ENCODE assay signal across 34 cellular contexts in genomic region chr18:36325846-36326245, GRCh38. TPM values are rescaled to one million over a fixed set of nuclear protein-coding genes. Genes with fewer than 3 reads are reported as not detected.
"Had no signal": no experiment of that assay in that cellular context is flagged by ENCODE, and none has a peak within 500 bp of the region (broad histone marks: within the 10 kb centered on the region; RNA-seq: fewer than 3 reads in every experiment).

No MANE protein-coding gene starts in this region.

- H3K27me3 ChIP-seq: brain microvascular endothelial cell, MG63, Peyer's patch had no signal

- H3K4me3 ChIP-seq: MG63, Peyer's patch had no signal

- H3K27ac ChIP-seq: brain microvascular endothelial cell, Peyer's patch, WERI-Rb-1 had no signal

- H3K9me3 ChIP-seq: MG63, Peyer's patch had no signal

- H3K36me3 ChIP-seq: brain microvascular endothelial cell, MG63, Peyer's patch, WERI-Rb-1 had no signal

- H3K4me1 ChIP-seq: Peyer's patch had no signal

- ATAC-seq: activated CD8-positive, alpha-beta memory T cell treated with anti-CD3 and anti-CD28 coated beads, Interleukin-2, amount 10 ng/mL, durations not matched to agents 7 days and 5 days; activated naive CD8-positive, alpha-beta T cell treated with anti-CD3 and anti-CD28 coated beads, Interleukin-2, amount 50 U/mL, for 24 hours; PC-3 had no signal

- DNase-seq: activated CD4-positive, alpha-beta memory T cell treated with anti-CD3 and anti-CD28 coated beads, Interleukin-2, amount 10 ng/mL, durations not matched to agents 7 days and 5 days; activated CD4-positive, alpha-beta T cell treated with anti-CD3 and anti-CD28 coated beads for 1 hour; activated CD4-positive, alpha-beta T cell treated with anti-CD3 and anti-CD28 coated beads for 48 hours; activated CD4-positive, CD25-positive, alpha-beta regulatory T cell; activated CD8-positive, alpha-beta memory T cell treated with anti-CD3 and anti-CD28 coated beads for 24 hours; activated CD8-positive, alpha-beta memory T cell treated with anti-CD3 and anti-CD28 coated beads, Interleukin-2, amount 10 ng/mL, durations not matched to agents 7 days and 5 days; activated CD8-positive, alpha-beta memory T cell treated with anti-CD3 and anti-CD28 coated beads, Interleukin-2, amount 50 U/mL, for 48 hours; activated effector memory CD4-positive, alpha-beta T cell treated with Interleukin-2 at 50 U/mL for 16 hours; activated naive CD4-positive, alpha-beta T cell treated with anti-CD3 and anti-CD28 coated beads, Interleukin-2, amount 10 ng/mL, durations not matched to agents 7 days and 5 days; activated naive CD8-positive, alpha-beta T cell treated with anti-CD3 and anti-CD28 coated beads, Interleukin-2, amount 50 U/mL, for 24 hours; activated T-cell treated with anti-CD3 and anti-CD28 coated beads, Interleukin-2, amount 50 U/mL, for 48 hours; anterior cingulate cortex; brain microvascular endothelial cell; Karpas-422; KBM-7; MG63; NCI-H1048; NCI-H1105 treated with DMSO at 0.1 percent for 48 hours; NCI-H1436; NCI-H1694; NCI-H2029; NCI-H345; NCI-H524 treated with DMSO at 0.1 percent for 48 hours; NCI-H748 treated with DMSO at 0.1 percent for 48 hours; NK-92 treated with Interleukin-12 subunit alpha and Interleukin-12 subunit beta, amount 100 ng/mL, for 24 hours; PC-3; Peyer's patch; RPMI8226; SW 1271; T-helper 1 cell; T-helper 2 cell; T-helper 9 cell; WERI-Rb-1 had no signal

RNA-seq across cellular contexts. Expression of gene FHOD3, which starts 28.3 kb away (rescaled TPM):
- total RNA-seq: activated CD4-positive, alpha-beta memory T cell treated with anti-CD3 and anti-CD28 coated beads, Interleukin-2, amount 10 ng/mL, durations not matched to agents 7 days and 5 days; activated CD8-positive, alpha-beta memory T cell treated with anti-CD3 and anti-CD28 coated beads, Interleukin-2, amount 10 ng/mL, durations not matched to agents 7 days and 5 days had no signal
- polyA plus RNA-seq: IgD-negative memory B cell had no signal
